Comparison of ENCODE assay signal across 11 cellular contexts in the genomic region with DNA sequence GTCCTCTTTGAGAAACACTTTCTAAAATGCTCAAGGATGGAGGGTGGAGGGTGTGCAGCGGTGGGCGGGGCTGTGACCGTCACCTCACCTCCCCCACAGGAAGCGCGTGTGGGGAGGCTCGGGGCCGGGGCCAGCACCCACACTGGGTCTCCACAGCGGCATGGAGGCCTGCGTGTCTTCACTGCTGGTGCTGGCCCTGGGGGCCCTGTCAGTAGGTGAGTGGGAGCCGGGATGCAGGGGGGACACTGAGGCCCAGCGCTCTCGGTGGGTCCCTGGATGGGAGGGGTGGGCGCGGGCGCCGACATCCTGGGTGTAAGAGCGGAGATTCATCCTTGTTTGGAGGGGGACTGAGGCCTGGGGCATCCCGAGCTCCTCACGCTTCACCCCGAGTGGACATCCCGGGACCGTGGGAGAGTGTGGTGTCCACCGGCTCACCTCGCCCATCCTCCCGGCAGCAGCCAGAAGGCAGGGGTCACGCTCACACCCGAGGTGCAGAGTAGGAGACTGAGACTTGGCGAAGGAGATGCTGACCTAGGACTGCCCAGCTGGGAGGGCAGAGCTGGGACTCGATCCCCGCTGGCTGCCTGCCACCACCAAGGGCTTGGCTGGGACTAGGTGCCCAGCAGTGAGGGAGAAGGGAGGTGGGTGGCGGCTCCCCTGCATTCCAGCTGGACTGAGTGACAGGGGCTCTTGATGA. TPM values are rescaled to one million over a fixed set of nuclear protein-coding genes. Genes with fewer than 3 reads are reported as not detected.
DNase-seq lines count a peak whose midpoint lies in the region; ATAC-seq and TF ChIP-seq lines count a peak whose summit lies in the region.
"Had no signal": no experiment of that assay in that cellular context is flagged by ENCODE, and none has a peak within 500 bp of the region (broad histone marks: within the 10 kb centered on the region; RNA-seq: fewer than 3 reads in every experiment).

GZMM (plus strand) TSS at position 142 of the 697 bp plus-strand sequence; CDS start at position 161, 19 bp downstream.

- TF ChIP-seq CTCF in CD4-positive, alpha-beta T cell (IDR thresholded peaks at IDR 0.05), result no peak
- TF ChIP-seq CTCF in brain (conservative IDR thresholded peaks at IDR 0.05), result no peak

- CTCF ChIA-PET in CD4-positive, alpha-beta T cell (lab: Charles Lee), result no interaction called here

- H3K4me3 Mint-ChIP-seq in CD4-positive, alpha-beta T cell, result peak within 1 kb of the TSS; percentile 87
- no peak within 1 kb of the TSS for H3K4me3 Mint-ChIP-seq in brain
- H3K4me3 Mint-ChIP-seq: dendritic cell treated with granulocyte-macrophage colony-stimulating factor and Interleukin-4, amounts not matched to agents 40 ng/mL and 50 ng/mL, for 4 days had no signal

- POLR2A ChIA-PET in CD4-positive, alpha-beta T cell (lab: Charles Lee), result interaction anchor here (1.4 kb wide), 1 partner anchor 12 kb away, joined by 5 read pairs; no protein-coding TSS in a partner anchor

- peak within 1 kb of the TSS; percentile 88 for H3K27ac Mint-ChIP-seq in CD4-positive, alpha-beta T cell
- peak within 1 kb of the TSS in 3 of 5 experiments; percentile 31 to 87 (median 74) for H3K27ac Mint-ChIP-seq in brain
- H3K27ac Mint-ChIP-seq: dendritic cell treated with granulocyte-macrophage colony-stimulating factor and Interleukin-4, amounts not matched to agents 40 ng/mL and 50 ng/mL, for 4 days had no signal

- peak; percentile 66 to 82 (median 72) for DNase-seq in CD4-positive, alpha-beta T cell
- peak; percentile 80 for DNase-seq in activated CD4-positive, alpha-beta T cell treated with anti-CD3 and anti-CD28 coated beads for 48 hours
- DNase-seq in stimulated activated CD4-positive, alpha-beta T cell treated with anti-CD3 and anti-CD28 coated beads, Interleukin-1b, Interleukin-23, amount 100 ng/mL, for 48 hours, result peak; percentile 73
- no peak for DNase-seq in posterior vena cava (ENCODE audit: low spot score)
- DNase-seq in occipital lobe (lab: John Stamatoyannopoulos, UW), result no peak
- DNase-seq in NCI-H2081 (lab: John Stamatoyannopoulos, UW), result no peak
- DNase-seq: NCI-H1417 had no signal

- no peaks in the 10 kb centered on the region for H3K27me3 Mint-ChIP-seq in CD4-positive, alpha-beta T cell
- no peaks in the 10 kb centered on the region for H3K27me3 Mint-ChIP-seq in brain

- H3K27ac ChIP-seq in CD4-positive, alpha-beta T cell (ENCODE audit: low read depth, low read length), result peak within 1 kb of the TSS; percentile 56
- H3K27ac ChIP-seq: BLaER1 treated with 17β-estradiol and CSF1 and Interleukin-3, amounts not matched to agents 10 nM and 100 nM had no signal

- peaks cover 18% of the 10 kb centered on the region for H3K36me3 Mint-ChIP-seq in CD4-positive, alpha-beta T cell (ENCODE audit: low read depth)
- peaks cover 4% of the 10 kb centered on the region for H3K36me3 Mint-ChIP-seq in brain

- intact Hi-C loops in CD4-positive, alpha-beta T cell (cut with DNase I, micrococcal nuclease), result no loop called here
- intact Hi-C loops in posterior vena cava (cut with DNase I), result no loop called here

- peaks cover 23% of the 10 kb centered on the region for H3K4me1 Mint-ChIP-seq in CD4-positive, alpha-beta T cell (ENCODE audit: low read depth)
- no peaks in the 10 kb centered on the region for H3K4me1 Mint-ChIP-seq in brain

- peak; percentile 97 for ATAC-seq in CD4-positive, alpha-beta T cell (ENCODE audit: poor library complexity)
- no peak for ATAC-seq in HG03457 (IDR thresholded peaks at IDR 0.05; ENCODE audit: unreplicated experiment)

- H3K9me3 Mint-ChIP-seq in CD4-positive, alpha-beta T cell, result no peaks in the 10 kb centered on the region
- H3K9me3 Mint-ChIP-seq in brain, result no peaks in the 10 kb centered on the region
- H3K9me3 Mint-ChIP-seq: dendritic cell treated with granulocyte-macrophage colony-stimulating factor and Interleukin-4, amounts not matched to agents 40 ng/mL and 50 ng/mL, for 4 days had no signal

- no peaks in the 10 kb centered on the region for H3K27me3 ChIP-seq in CD4-positive, alpha-beta T cell (ENCODE audit: control insufficient read depth, insufficient read depth, low read length)
- H3K27me3 ChIP-seq: BLaER1 treated with 17β-estradiol and CSF1 and Interleukin-3, amounts not matched to agents 10 nM and 100 nM had no signal

- H3K9me3 ChIP-seq in CD4-positive, alpha-beta T cell (ENCODE audit: control insufficient read depth, low read length), result no peaks in the 10 kb centered on the region
- H3K9me3 ChIP-seq: BLaER1 treated with 17β-estradiol and CSF1 and Interleukin-3, amounts not matched to agents 10 nM and 100 nM had no signal

RNA-seq across cellular contexts. Expression of gene GZMM, which starts in this region (rescaled TPM):
- 10 to 100 TPM; 41.6 to 46.3 TPM for total RNA-seq in CD4-positive, alpha-beta T cell
- 1.4 TPM for polyA plus RNA-seq in brain (ENCODE audit: insufficient read depth, low read depth, low replicate concordance)
- total RNA-seq in posterior vena cava, result under 1 TPM; 0.74 to 0.76 TPM
- not detected for total RNA-seq in occipital lobe

Comparison
In these comparisons a context has a peak if more than half of its experiments do, and no peak if none do; other contexts are left out.
1. RNA of gene GZMM (total RNA-seq): 41.6 to 46.3 TPM in CD4-positive, alpha-beta T cell; 0.74 to 0.76 TPM in posterior vena cava and not detected in occipital lobe (single experiment); every median in the first group is over 10 times any median in the second.
2. DNase-seq: peak in CD4-positive, alpha-beta T cell (10 of 10), activated CD4-positive, alpha-beta T cell treated with anti-CD3 and anti-CD28 coated beads for 48 hours (single experiment) and stimulated activated CD4-positive, alpha-beta T cell treated with anti-CD3 and anti-CD28 coated beads, Interleukin-1b, Interleukin-23, amount 100 ng/mL, for 48 hours (single experiment); none in posterior vena cava (single experiment), occipital lobe (single experiment) and NCI-H2081 (0 of 2).